In genomic region chrX:84475596-84475995, GRCh38 we compare ENCODE assay signal across 14 cellular contexts. TPM values are rescaled to one million over a fixed set of nuclear protein-coding genes. Genes with fewer than 3 reads are reported as not detected.
DNase-seq lines count a peak whose midpoint lies in the region; TF ChIP-seq lines count a peak whose summit lies in the region.
"Had no signal": no experiment of that assay in that cellular context is flagged by ENCODE, and none has a peak within 500 bp of the region (broad histone marks: within the 10 kb centered on the region; RNA-seq: fewer than 3 reads in every experiment).

No MANE protein-coding gene starts in this region.

- H2BK12ac ChIP-seq in mesenchymal stem cell (ENCODE audit: low read length in 2 of 2), result no peak overlapping the region

- H3K23ac ChIP-seq in mesenchymal stem cell (ENCODE audit: low read length in 2 of 2), result no peak overlapping the region

- H3K14ac ChIP-seq in mesenchymal stem cell (ENCODE audit: low read length in 2 of 2), result no peak overlapping the region

- no peaks in the 10 kb centered on the region; the same call in 1 of the 2 replicates for H3K79me2 ChIP-seq in SK-N-SH (ENCODE audit: insufficient read depth)

- H3K4ac ChIP-seq in mesenchymal stem cell (ENCODE audit: low read depth in 1 of 2, low read length in 2 of 2), result no peak overlapping the region

- H3K4me1 ChIP-seq in SK-N-SH (ENCODE audit: control insufficient read depth in 1 of 2, insufficient read depth in 2 of 2, low read depth in 1 of 2, low read length in 1 of 2), result no peaks in the 10 kb centered on the region; a peak in 2 of 4 replicates
- H3K4me1 ChIP-seq in mesenchymal stem cell (ENCODE audit: control insufficient read depth, insufficient read depth, low read depth, low read length), result no peaks in the 10 kb centered on the region
- H3K4me1 ChIP-seq: BLaER1 treated with 17β-estradiol and CSF1 and Interleukin-3, amounts not matched to agents 10 nM and 100 nM had no signal

- TF ChIP-seq RAD21 in SK-N-SH (IDR thresholded peaks at IDR 0.05; ENCODE audit: low read length), result 0 out of 2 replicates have a peak, but pooled peaks have one; percentile 7

- peak in 1 of 2 experiments; percentile 90; a peak in 2 of 4 replicates for TF ChIP-seq EP300 in SK-N-SH (IDR thresholded peaks at IDR 0.05; ENCODE audit: borderline replicate concordance in 1 of 2, low read depth in 1 of 2, low read length in 1 of 2)

- H3K9me3 ChIP-seq in SK-N-SH (no peaks in the 10 kb centered on the region), mesenchymal stem cell (ENCODE audit: control insufficient read depth, low read length) (peaks cover 5% of the 10 kb centered on the region)

- H4K8ac ChIP-seq in mesenchymal stem cell (ENCODE audit: low read length), result no peak overlapping the region

- H3K9ac ChIP-seq in SK-N-SH (no peak overlapping the region), mesenchymal stem cell (ENCODE audit: low read length) (no peak overlapping the region)
- H3K9ac ChIP-seq: BLaER1 treated with 17β-estradiol and CSF1 and Interleukin-3, amounts not matched to agents 10 nM and 100 nM had no signal

- no peaks in the 10 kb centered on the region for H3K79me1 ChIP-seq in mesenchymal stem cell (replicated peaks; ENCODE audit: low read length, poor library complexity, severe bottlenecking)

- peak; percentile 1 for DNase-seq in NCI-H1092 treated with DMSO at 0.1 percent for 48 hours (lab: John Stamatoyannopoulos, UW)
- no peak for DNase-seq in NCI-H1092 (lab: John Stamatoyannopoulos, UW)
- DNase-seq in NCI-H146 (lab: John Stamatoyannopoulos, UW), result peak; percentile 57
- peak; percentile 24 for DNase-seq in SK-N-SH
- DNase-seq in mesenchymal stem cell, result peak; percentile 3
- no peak for DNase-seq in T-helper 9 cell
- no peak for DNase-seq in T-helper 1 cell
- no peak for DNase-seq in GOT3 (lab: John Stamatoyannopoulos, UW)
- DNase-seq: AML-193; Calu3; CD4-positive, CD25-positive, alpha-beta regulatory T cell; DMS 273 treated with DMSO at 0.1 percent for 48 hours had no signal

- H2AFZ ChIP-seq in SK-N-SH (ENCODE audit: low read depth) (no peak overlapping the region), mesenchymal stem cell (ENCODE audit: low read depth, low read length) (no peak overlapping the region)

- H2BK15ac ChIP-seq in mesenchymal stem cell (ENCODE audit: low read depth, poor library complexity, severe bottlenecking), result no peak overlapping the region

- POLR2A ChIA-PET in SK-N-SH (lab: Yijun Ruan, JAX), result no interaction called here

- no peaks in the 10 kb centered on the region for H3F3A ChIP-seq in SK-N-SH (replicated peaks; ENCODE audit: insufficient read depth)

- H2BK5ac ChIP-seq in mesenchymal stem cell (ENCODE audit: low read depth, low read length, poor library complexity, severe bottlenecking), result no peak overlapping the region

- no peaks in the 10 kb centered on the region for H4K20me1 ChIP-seq in SK-N-SH (ENCODE audit: insufficient read depth)

- no peak for TF ChIP-seq CTCF in SK-N-SH (IDR thresholded peaks at IDR 0.05)

- no peaks in the 10 kb centered on the region; the same call in 1 of the 2 replicates for H3K9me2 ChIP-seq in SK-N-SH

- H4K91ac ChIP-seq in mesenchymal stem cell (ENCODE audit: low read length), result no peak overlapping the region

- H2BK120ac ChIP-seq in mesenchymal stem cell (ENCODE audit: low read depth, low read length), result no peak overlapping the region

- 8% methylated on average over 2 of the region's 2 CpGs for WGBS in SK-N-SH (ENCODE audit: low lambda C conversion rate)
- no CpG with 5 or more reads among the region's 2 CpGs for WGBS in mesenchymal stem cell

- no peak overlapping the region for H2AK5ac ChIP-seq in mesenchymal stem cell (ENCODE audit: low read length, severe bottlenecking)

- H3K27ac ChIP-seq in SK-N-SH (ENCODE audit: low read depth in 2 of 2, low read length in 1 of 2) (peak overlapping the region in 1 of 2 experiments; percentile 58; a peak in 1 of 4 replicates), mesenchymal stem cell (ENCODE audit: low read length, poor library complexity, severe bottlenecking) (no peak overlapping the region)
- H3K27ac ChIP-seq: 22Rv1; BLaER1 treated with 17β-estradiol and CSF1 and Interleukin-3, amounts not matched to agents 10 nM and 100 nM had no signal

- no peak overlapping the region for H3K4me3 ChIP-seq in SK-N-SH (ENCODE audit: low read depth in 2 of 2, low read length in 1 of 2)
- H3K4me3 ChIP-seq in mesenchymal stem cell (ENCODE audit: insufficient read depth in 1 of 2, low read depth in 1 of 2, low read length in 2 of 2), result no peak overlapping the region
- H3K4me3 ChIP-seq: BLaER1 treated with 17β-estradiol and CSF1 and Interleukin-3, amounts not matched to agents 10 nM and 100 nM had no signal

- CTCF ChIA-PET in SK-N-SH (lab: Yijun Ruan, JAX), result no interaction called here

- H3K18ac ChIP-seq in mesenchymal stem cell (ENCODE audit: low read depth in 1 of 2, low read length in 2 of 2), result no peak overlapping the region

- no peak overlapping the region for H3K4me2 ChIP-seq in SK-N-SH
- H3K4me2 ChIP-seq in mesenchymal stem cell (ENCODE audit: low read length, poor library complexity, severe bottlenecking), result no peak overlapping the region
- H3K4me2 ChIP-seq: BLaER1 treated with 17β-estradiol and CSF1 and Interleukin-3, amounts not matched to agents 10 nM and 100 nM had no signal

- H3K27me3 ChIP-seq in SK-N-SH (ENCODE audit: insufficient read depth) (no peaks in the 10 kb centered on the region), mesenchymal stem cell (ENCODE audit: control insufficient read depth in 1 of 2, insufficient read depth in 1 of 2, low read length in 2 of 2) (no peaks in the 10 kb centered on the region)

- peaks cover 0 to 3% of the 10 kb centered on the region in 2 experiments for H3K36me3 ChIP-seq in SK-N-SH (replicated peaks in 1 of 2; ENCODE audit: control insufficient read depth in 1 of 2, insufficient read depth in 2 of 2, low read length in 1 of 2)
- no peaks in the 10 kb centered on the region for H3K36me3 ChIP-seq in mesenchymal stem cell (ENCODE audit: control insufficient read depth in 1 of 2, insufficient read depth in 2 of 2, low read depth in 1 of 2, low read length in 2 of 2)
- H3K36me3 ChIP-seq: BLaER1 treated with 17β-estradiol and CSF1 and Interleukin-3, amounts not matched to agents 10 nM and 100 nM had no signal

TF ChIP-seq in SK-N-SH, 30 proteins besides CTCF, POLR2A, EP300 and RAD21 (continues in another document):
- no peak for TF ChIP-seq TAF1 (IDR thresholded peaks at IDR 0.05; ENCODE audit: borderline replicate concordance, low read depth, low read length)
- TF ChIP-seq FOSL2 (IDR thresholded peaks at IDR 0.05; ENCODE audit: borderline replicate concordance, low read depth), result no peak
- TF ChIP-seq TCF12 (IDR thresholded peaks at IDR 0.05), result peak; percentile 65
- 0 out of 2 replicates have a peak, but pooled peaks have one; percentile 37 for TF ChIP-seq RCOR1 (IDR thresholded peaks at IDR 0.05; ENCODE audit: low read length)
- peak; percentile 58 for TF ChIP-seq GATA2 (CRISPR knock-in tag; IDR thresholded peaks at IDR 0.05)
- no peak for TF ChIP-seq FOXM1 (IDR thresholded peaks at IDR 0.05; ENCODE audit: low read depth)
- no peak for TF ChIP-seq TEAD4 (IDR thresholded peaks at IDR 0.05; ENCODE audit: borderline replicate concordance, insufficient read depth)
- TF ChIP-seq, protein P1, sequence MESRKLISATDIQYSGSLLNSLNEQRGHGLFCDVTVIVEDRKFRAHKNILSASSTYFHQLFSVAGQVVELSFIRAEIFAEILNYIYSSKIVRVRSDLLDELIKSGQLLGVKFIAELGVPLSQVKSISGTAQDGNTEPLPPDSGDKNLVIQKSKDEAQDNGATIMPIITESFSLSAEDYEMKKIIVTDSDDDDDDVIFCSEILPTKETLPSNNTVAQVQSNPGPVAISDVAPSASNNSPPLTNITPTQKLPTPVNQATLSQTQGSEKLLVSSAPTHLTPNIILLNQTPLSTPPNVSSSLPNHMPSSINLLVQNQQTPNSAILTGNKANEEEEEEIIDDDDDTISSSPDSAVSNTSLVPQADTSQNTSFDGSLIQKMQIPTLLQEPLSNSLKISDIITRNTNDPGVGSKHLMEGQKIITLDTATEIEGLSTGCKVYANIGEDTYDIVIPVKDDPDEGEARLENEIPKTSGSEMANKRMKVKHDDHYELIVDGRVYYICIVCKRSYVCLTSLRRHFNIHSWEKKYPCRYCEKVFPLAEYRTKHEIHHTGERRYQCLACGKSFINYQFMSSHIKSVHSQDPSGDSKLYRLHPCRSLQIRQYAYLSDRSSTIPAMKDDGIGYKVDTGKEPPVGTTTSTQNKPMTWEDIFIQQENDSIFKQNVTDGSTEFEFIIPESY (IDR thresholded peaks at IDR 0.05; ENCODE audit: borderline replicate concordance, low read depth), result no peak
- no peak for TF ChIP-seq RFX5 (IDR thresholded peaks at IDR 0.05; ENCODE audit: low read length)
- TF ChIP-seq CHD2 (IDR thresholded peaks at IDR 0.05; ENCODE audit: low read length, partially characterized antibody), result peak; percentile 63
- no peak for TF ChIP-seq GABPA (IDR thresholded peaks at IDR 0.05; ENCODE audit: low read depth)
- no peak for TF ChIP-seq SIN3A (IDR thresholded peaks at IDR 0.05; ENCODE audit: borderline replicate concordance, low read depth, low read length)

RNA-seq across cellular contexts. Expression of gene HDX, which starts 26.7 kb away (rescaled TPM):
- polyA plus RNA-seq in SK-N-SH (2012; rRNA removed), result 1.2 and 1.6 TPM in 2 replicates
- 1.8 and 2.2 TPM in 2 replicates for polyA plus RNA-seq in SK-N-SH (2012; cell fraction: cytosol; rRNA removed)
- polyA plus RNA-seq in SK-N-SH (2012; cell fraction: nucleus; rRNA removed), result 1.2 and 2.3 TPM in 2 replicates
- 7.8 TPM for polyA plus RNA-seq in mesenchymal stem cell (2013, experiment 1 of 2)
- 8.4 TPM for polyA plus RNA-seq in mesenchymal stem cell (2013, experiment 2 of 2)

Comparison
In these comparisons a context has a peak if more than half of its experiments do, and no peak if none do; other contexts are left out.
1. DNase-seq: peak in NCI-H1092 treated with DMSO at 0.1 percent for 48 hours (single experiment), NCI-H146 (single experiment), SK-N-SH (single experiment) and mesenchymal stem cell (single experiment); none in NCI-H1092 (single experiment), T-helper 9 cell (single experiment), T-helper 1 cell (0 of 5) and GOT3 (single experiment).